28 cellular contexts compared by ENCODE assay signal in the genomic region with DNA sequence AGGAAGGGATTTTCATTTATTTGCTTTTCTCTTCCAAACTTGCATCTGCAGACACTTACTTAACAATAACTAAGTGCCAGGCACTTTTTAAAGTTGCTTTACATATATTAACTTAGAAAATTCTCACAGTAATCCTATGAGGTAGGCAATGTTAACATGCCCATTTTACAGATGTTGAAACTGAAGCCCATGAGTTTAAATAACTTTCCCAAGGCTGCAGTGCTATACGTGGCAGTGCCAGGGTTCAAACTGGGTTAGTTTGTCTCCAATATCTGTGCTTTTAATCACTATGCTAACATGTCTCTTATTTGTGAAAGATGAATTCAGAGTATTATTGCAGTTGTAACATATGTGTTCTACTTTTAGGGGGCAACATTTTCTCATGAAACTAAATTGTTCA.
"Had no signal": no experiment of that assay in that cellular context is flagged by ENCODE, and none has a peak within 500 bp of the region (broad histone marks: within the 10 kb centered on the region; RNA-seq: fewer than 3 reads in every experiment).

No MANE protein-coding gene starts in this region.

- H3K9me3 ChIP-seq: ovary, psoas muscle, spleen, suprapubic skin, testis, tibial artery, transverse colon, upper lobe of right lung, uterus had no signal

- H3K79me2 ChIP-seq: parathyroid adenoma had no signal

- H3K4me2 ChIP-seq: neural progenitor cell, smooth muscle cell had no signal

- H3K9ac ChIP-seq: neural progenitor cell, parathyroid adenoma had no signal

- H3K27ac ChIP-seq: neural progenitor cell, ovary, parathyroid adenoma, psoas muscle, skin epidermis, spleen, suprapubic skin, testis, tibial artery, transverse colon, upper lobe of right lung, uterus had no signal

- ATAC-seq: natural killer cell; psoas muscle; right cardiac atrium; sciatic nerve; stimulated activated memory B cell treated with anti-CD40 and anti-IgM and Interleukin-4, amounts not matched to agents 10 μg/mL and 1 μg/mL and 100 μg/mL, for 72 hours; stimulated activated naive CD8-positive, alpha-beta T cell treated with anti-CD3 and anti-CD28 coated beads, Interleukin-15, amount 100 ng/mL, for 72 hours; stimulated activated naive CD8-positive, alpha-beta T cell treated with anti-CD3 and anti-CD28 coated beads, Interleukin-15, Interleukin-2, amounts not matched to agents 100 U/mL and 50 U/mL, for 24 hours; upper lobe of right lung had no signal

- H3K4me1 ChIP-seq: parathyroid adenoma, psoas muscle, spleen, suprapubic skin, testis, tibial artery, transverse colon, upper lobe of right lung, uterus had no signal

- H3K4me3 ChIP-seq: neural progenitor cell, ovary, psoas muscle, skin epidermis, smooth muscle cell, spleen, suprapubic skin, testis, tibial artery, transverse colon, upper lobe of right lung, uterus had no signal

- H3K27me3 ChIP-seq: neural progenitor cell, ovary, spleen, suprapubic skin, testis, tibial artery, transverse colon, upper lobe of right lung, uterus had no signal

- H3K36me3 ChIP-seq: ovary, uterus had no signal

- H2AFZ ChIP-seq: neural progenitor cell, parathyroid adenoma had no signal

- DNase-seq: natural killer cell; occipital lobe; ovary; posterior cingulate gyrus; psoas muscle; right cardiac atrium; spleen; stimulated activated CD4-positive, alpha-beta T cell treated with anti-CD3 and anti-CD28 coated beads, Interleukin-12 subunit alpha, Interleukin-12 subunit beta, amount 100 ng/mL, for 4 hours; stimulated activated CD4-positive, alpha-beta T cell treated with anti-CD3 and anti-CD28 coated beads, Interleukin-1b, Interleukin-23, amount 100 ng/mL, for 48 hours; stimulated activated CD4-positive, alpha-beta T cell treated with anti-CD3 and anti-CD28 coated beads, Interleukin-4, amount 100 ng/mL, for 1 hour; stimulated activated CD4-positive, alpha-beta T cell treated with anti-CD3 and anti-CD28 coated beads, Interleukin-4, amount 100 ng/mL, for 4 hours; stimulated activated CD8-positive, alpha-beta memory T cell treated with anti-CD3 and anti-CD28 coated beads, Interleukin-4, amount 100 ng/mL, for 48 hours; stimulated activated naive CD4-positive, alpha-beta T cell; stimulated activated naive CD8-positive, alpha-beta T cell treated with anti-CD3 and anti-CD28 coated beads, Interleukin-15, amount 100 ng/mL, for 72 hours; stimulated activated naive CD8-positive, alpha-beta T cell treated with anti-CD3 and anti-CD28 coated beads, Interleukin-15, Interleukin-2, amounts not matched to agents 100 U/mL and 50 U/mL, for 24 hours; substantia nigra; testis; tibial artery; transverse colon; upper lobe of right lung; uterus had no signal
